Comparison of ENCODE assay signal across 1 cellular context in the genomic region with DNA sequence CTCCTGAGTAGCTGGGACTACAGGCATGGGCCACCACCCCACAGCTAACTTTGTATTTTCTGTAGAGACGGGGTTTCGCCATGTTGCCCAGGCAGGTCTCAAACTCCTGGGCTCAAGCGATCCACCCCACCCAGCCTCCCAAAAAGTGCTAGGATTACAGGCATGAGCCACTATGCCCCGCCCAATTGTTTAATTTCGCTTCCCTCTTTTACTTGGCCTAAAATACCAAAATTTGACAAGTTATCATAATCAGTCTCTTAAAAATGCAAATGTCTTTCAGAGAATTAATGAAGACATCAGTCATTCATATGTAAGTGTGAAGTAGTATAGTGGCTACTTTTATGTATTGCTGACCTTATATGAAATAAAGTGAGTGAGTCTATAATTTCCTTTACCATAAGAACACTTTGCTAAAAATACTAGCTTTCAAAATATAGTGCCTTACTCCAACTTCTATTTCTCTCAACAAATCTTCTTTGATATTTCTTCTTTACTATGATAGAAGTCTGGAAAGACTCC.
TF ChIP-seq lines count a peak whose summit lies in the region.

No MANE protein-coding gene starts in this region.

TF ChIP-seq in GM23338, 12 proteins besides CTCF, POLR2A, EP300 and RAD21 (continued from another document):
- TF ChIP-seq REST (IDR thresholded peaks at IDR 0.05; ENCODE audit: unreplicated experiment) (no peak), POLR2AphosphoS5 (IDR thresholded peaks at IDR 0.05; ENCODE audit: low read depth) (no peak), EZH2phosphoT487 (IDR thresholded peaks at IDR 0.05; ENCODE audit: unreplicated experiment) (no peak), EZH2 (IDR thresholded peaks at IDR 0.05; ENCODE audit: low read depth, unreplicated experiment) (no peak), JUNB (IDR thresholded peaks at IDR 0.05; ENCODE audit: unreplicated experiment) (no peak), NANOG (IDR thresholded peaks at IDR 0.05; ENCODE audit: borderline replicate concordance) (no peak), ZNF331 (CRISPR knock-in tag; IDR thresholded peaks at IDR 0.05; ENCODE audit: low read depth) (no peak), ZNF114 (CRISPR knock-in tag; IDR thresholded peaks at IDR 0.05) (no peak)
- TF ChIP-seq, protein P1, sequence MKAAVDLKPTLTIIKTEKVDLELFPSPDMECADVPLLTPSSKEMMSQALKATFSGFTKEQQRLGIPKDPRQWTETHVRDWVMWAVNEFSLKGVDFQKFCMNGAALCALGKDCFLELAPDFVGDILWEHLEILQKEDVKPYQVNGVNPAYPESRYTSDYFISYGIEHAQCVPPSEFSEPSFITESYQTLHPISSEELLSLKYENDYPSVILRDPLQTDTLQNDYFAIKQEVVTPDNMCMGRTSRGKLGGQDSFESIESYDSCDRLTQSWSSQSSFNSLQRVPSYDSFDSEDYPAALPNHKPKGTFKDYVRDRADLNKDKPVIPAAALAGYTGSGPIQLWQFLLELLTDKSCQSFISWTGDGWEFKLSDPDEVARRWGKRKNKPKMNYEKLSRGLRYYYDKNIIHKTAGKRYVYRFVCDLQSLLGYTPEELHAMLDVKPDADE (IDR thresholded peaks at IDR 0.05) = no peak
